Comparison of ENCODE assay signal across 27 cellular contexts in genomic region chr6:148457843-148458159, GRCh38.
"Had no signal": no experiment of that assay in that cellular context is flagged by ENCODE, and none has a peak within 500 bp of the region (broad histone marks: within the 10 kb centered on the region; RNA-seq: fewer than 3 reads in every experiment).

No MANE protein-coding gene starts in this region.

- DNase-seq: activated CD8-positive, alpha-beta memory T cell treated with anti-CD3 and anti-CD28 coated beads, Interleukin-2, amount 50 U/mL, for 48 hours; activated gamma-delta T cell; activated naive CD4-positive, alpha-beta T cell treated with anti-CD3 and anti-CD28 coated beads, Interleukin-2, amount 10 ng/mL, durations not matched to agents 7 days and 5 days; amniotic stem cell; caudate nucleus; endodermal cell; gastrocnemius medialis; glutamatergic neuron; islet precursor cell; left ventricle myocardium inferior; mesendoderm; natural killer cell; occipital lobe; stimulated activated CD4-positive, alpha-beta T cell treated with anti-CD3 and anti-CD28 coated beads, Interleukin-2, amount 100 ng/mL, for 48 hours; substantia nigra; SW 1271; T-helper 9 cell; uterus; WERI-Rb-1 had no signal

- H3K4me2 ChIP-seq: neural progenitor cell, smooth muscle cell had no signal

- H3K4me1 ChIP-seq: uterus had no signal

- H2AFZ ChIP-seq: neural progenitor cell had no signal

- H3K27ac Mint-ChIP-seq: activated naive CD4-positive, alpha-beta T cell treated with anti-CD3 and anti-CD28 coated beads, Interleukin-2, amount 10 ng/mL, durations not matched to agents 7 days and 5 days; endodermal cell; natural killer cell; T-helper 1 cell treated with Interleukin-12 subunit alpha and Interleukin-12 subunit beta and Interleukin-4 antibody, amounts not matched to agents 30 μg/mL and 1 μg/mL, for 36 hours; type B pancreatic cell had no signal

- H3K36me3 ChIP-seq: gastrocnemius medialis, neural progenitor cell, right atrium auricular region, uterus, WERI-Rb-1 had no signal

- H3K27me3 Mint-ChIP-seq: dendritic cell treated with granulocyte-macrophage colony-stimulating factor and Interleukin-4, amounts not matched to agents 40 ng/mL and 50 ng/mL, for 4 days; type B pancreatic cell had no signal

- H3K9me3 ChIP-seq: gastrocnemius medialis, left ventricle myocardium inferior, right atrium auricular region, uterus had no signal

- H3K4me3 ChIP-seq: gastrocnemius medialis, left ventricle myocardium inferior, lung, neural progenitor cell, right atrium auricular region, smooth muscle cell, uterus had no signal

- H3K36me3 Mint-ChIP-seq: activated naive CD4-positive, alpha-beta T cell treated with anti-CD3 and anti-CD28 coated beads, Interleukin-2, amount 10 ng/mL, durations not matched to agents 7 days and 5 days; natural killer cell had no signal

- H3K27ac ChIP-seq: gastrocnemius medialis, left ventricle myocardium inferior, neural progenitor cell, right atrium auricular region, uterus, WERI-Rb-1 had no signal

- H3K9me3 Mint-ChIP-seq: activated naive CD4-positive, alpha-beta T cell treated with anti-CD3 and anti-CD28 coated beads, Interleukin-2, amount 10 ng/mL, durations not matched to agents 7 days and 5 days; dendritic cell treated with granulocyte-macrophage colony-stimulating factor and Interleukin-4, amounts not matched to agents 40 ng/mL and 50 ng/mL, for 4 days; endodermal cell; natural killer cell; neural progenitor cell; stimulated activated naive CD8-positive, alpha-beta T cell treated with anti-CD3 and anti-CD28 coated beads, Interleukin-15, Interleukin-2, amounts not matched to agents 100 ng/mL and 50 ng/mL, for 24 hours; T-helper 1 cell treated with Interleukin-12 subunit alpha and Interleukin-12 subunit beta and Interleukin-4 antibody, amounts not matched to agents 30 μg/mL and 1 μg/mL, for 36 hours; type B pancreatic cell had no signal

- H3K27me3 ChIP-seq: gastrocnemius medialis, neural progenitor cell, right atrium auricular region, uterus had no signal

- H3K4me3 Mint-ChIP-seq: activated naive CD4-positive, alpha-beta T cell treated with anti-CD3 and anti-CD28 coated beads, Interleukin-2, amount 10 ng/mL, durations not matched to agents 7 days and 5 days; dendritic cell treated with granulocyte-macrophage colony-stimulating factor and Interleukin-4, amounts not matched to agents 40 ng/mL and 50 ng/mL, for 4 days; endodermal cell; natural killer cell; neural progenitor cell; stimulated activated naive CD8-positive, alpha-beta T cell treated with anti-CD3 and anti-CD28 coated beads, Interleukin-15, Interleukin-2, amounts not matched to agents 100 ng/mL and 50 ng/mL, for 24 hours; T-helper 1 cell treated with Interleukin-12 subunit alpha and Interleukin-12 subunit beta and Interleukin-4 antibody, amounts not matched to agents 30 μg/mL and 1 μg/mL, for 36 hours; type B pancreatic cell had no signal

- ATAC-seq: gastrocnemius medialis, natural killer cell had no signal

- H3K4me1 Mint-ChIP-seq: natural killer cell had no signal
